Comparison of ENCODE assay signal across 8 cellular contexts in genomic region chr9:19408693-19409405, GRCh38. TPM values are rescaled to one million over a fixed set of nuclear protein-coding genes. Genes with fewer than 3 reads are reported as not detected.
DNase-seq lines count a peak whose midpoint lies in the region; ATAC-seq and TF ChIP-seq lines count a peak whose summit lies in the region.

Gene ACER2, plus strand, starts transcription at chr9:19409009. Its CDS starts 76 bp downstream, at chr9:19409085.

- ATAC-seq in thoracic aorta (ENCODE audit: insufficient number of reproducible peaks, low FRiP score, low read depth), result peak; percentile 92

- H3F3A ChIP-seq in SK-N-SH (replicated peaks; ENCODE audit: insufficient read depth), result no peaks in the 10 kb centered on the region

- no peaks in the 10 kb centered on the region for H3K9me3 ChIP-seq in SK-N-SH
- H3K9me3 ChIP-seq in thoracic aorta, result no peaks in the 10 kb centered on the region

- DNase-seq in HFFc6 (peak; percentile 78), MV-4-11 (lab: John Stamatoyannopoulos, UW) (peak; percentile 77), SK-N-SH (peak; percentile 99), head of caudate nucleus (peak; percentile 82 to 98 (median 94)), osteocyte (ENCODE audit: extremely low spot score, unreplicated experiment) (peak; percentile 96), thoracic aorta (ENCODE audit: low spot score) (peak; percentile 78)

- intact Hi-C loops in head of caudate nucleus (cut with DNase I), result no loop called here

- H3K27me3 Mint-ChIP-seq in HFFc6 (ENCODE audit: insufficient read depth) (peaks cover 4% of the 10 kb centered on the region), osteocyte (ENCODE audit: unreplicated experiment) (peaks cover 4% of the 10 kb centered on the region)
- H3K27me3 Mint-ChIP-seq in activated naive CD8-positive, alpha-beta T cell, result no peaks in the 10 kb centered on the region

- TF ChIP-seq EP300 in SK-N-SH (IDR thresholded peaks at IDR 0.05; ENCODE audit: borderline replicate concordance in 1 of 2, low read depth in 1 of 2, low read length in 1 of 2), result 0 out of 4 replicates have a peak, but pooled peaks of 1 of the 2 experiments have one; percentile 7

- peak within 1 kb of the TSS; percentile 78 for H3K27ac Mint-ChIP-seq in HFFc6
- peak within 1 kb of the TSS; percentile 22 for H3K27ac Mint-ChIP-seq in activated naive CD8-positive, alpha-beta T cell
- H3K27ac Mint-ChIP-seq in osteocyte (ENCODE audit: unreplicated experiment), result peak within 1 kb of the TSS; percentile 52

- peak within 1 kb of the TSS; percentile 98 for H2AFZ ChIP-seq in SK-N-SH (ENCODE audit: low read depth)

- peak; percentile 56 for TF ChIP-seq POLR2A in GM10847 (IDR thresholded peaks at IDR 0.05; ENCODE audit: extremely low read depth, insufficient read length)

- H3K4me1 Mint-ChIP-seq in HFFc6 (ENCODE audit: low read depth) (peaks cover 27% of the 10 kb centered on the region), osteocyte (ENCODE audit: unreplicated experiment) (peaks cover 13% of the 10 kb centered on the region)
- peaks cover 13% of the 10 kb centered on the region for H3K4me1 Mint-ChIP-seq in activated naive CD8-positive, alpha-beta T cell (ENCODE audit: low read depth)

- TF ChIP-seq CTCF in HFFc6 (IDR thresholded peaks at IDR 0.05) (peak; percentile 30; the same call in 1 of the 2 replicates), SK-N-SH (IDR thresholded peaks at IDR 0.05) (no peak), osteocyte (IDR thresholded peaks at IDR 0.05) (peak; percentile 41), thoracic aorta (IDR thresholded peaks at IDR 0.05) (no peak)

- TF ChIP-seq RAD21 in SK-N-SH (IDR thresholded peaks at IDR 0.05; ENCODE audit: low read length), result no peak

- H4K20me1 ChIP-seq in SK-N-SH (ENCODE audit: insufficient read depth), result no peaks in the 10 kb centered on the region

- H3K9ac ChIP-seq in SK-N-SH, result peak within 1 kb of the TSS; percentile 58

- H3K9me3 Mint-ChIP-seq in HFFc6 (peaks cover 3% of the 10 kb centered on the region; the same call in 1 of the 2 replicates), osteocyte (ENCODE audit: unreplicated experiment) (peaks cover 4% of the 10 kb centered on the region)
- H3K9me3 Mint-ChIP-seq in activated naive CD8-positive, alpha-beta T cell (ENCODE audit: low read depth), result no peaks in the 10 kb centered on the region

- peak within 1 kb of the TSS; percentile 86 for H3K4me2 ChIP-seq in SK-N-SH

- H3K27ac ChIP-seq in SK-N-SH (ENCODE audit: low read depth in 2 of 2, low read length in 1 of 2) (peak within 1 kb of the TSS; percentile 49 to 74; a peak in 3 of 4 replicates), thoracic aorta (peak within 1 kb of the TSS; percentile 79 to 80)

- H3K4me3 Mint-ChIP-seq in HFFc6 (peak within 1 kb of the TSS; percentile 98), osteocyte (ENCODE audit: unreplicated experiment) (peak within 1 kb of the TSS; percentile 90)
- H3K4me3 Mint-ChIP-seq in activated naive CD8-positive, alpha-beta T cell, result peak within 1 kb of the TSS; percentile 94

- POLR2A ChIA-PET in SK-N-SH (lab: Yijun Ruan, JAX), result interaction anchor here (0.7 to 1.3 kb wide), 3 partner anchors 16 to 29 kb away, joined by 3 to 10 read pairs (median 4); partner anchors contain the start of gene RPS6

- no peaks in the 10 kb centered on the region for H3K27me3 ChIP-seq in SK-N-SH (ENCODE audit: insufficient read depth)
- H3K27me3 ChIP-seq in thoracic aorta (replicated peaks; ENCODE audit: insufficient read depth), result no peaks in the 10 kb centered on the region

- WGBS in SK-N-SH (ENCODE audit: low lambda C conversion rate), result 1% methylated on average over 17 of the region's 61 CpGs

- CTCF ChIA-PET in SK-N-SH (lab: Yijun Ruan, JAX), result interaction anchor here (1.1 to 1.4 kb wide), 2 partner anchors 48 to 235 kb away, joined by 3 to 4 read pairs; no protein-coding TSS in a partner anchor

- H3K36me3 ChIP-seq in SK-N-SH (replicated peaks in 1 of 2; ENCODE audit: control insufficient read depth in 1 of 2, insufficient read depth in 2 of 2, low read length in 1 of 2), result no peaks in the 10 kb centered on the region
- H3K36me3 ChIP-seq in thoracic aorta, result no peaks in the 10 kb centered on the region

- H3K36me3 Mint-ChIP-seq in HFFc6 (ENCODE audit: low read depth) (peaks cover 3% of the 10 kb centered on the region; the same call in 1 of the 2 replicates), osteocyte (ENCODE audit: unreplicated experiment) (no peaks in the 10 kb centered on the region)
- peaks cover 2% of the 10 kb centered on the region for H3K36me3 Mint-ChIP-seq in activated naive CD8-positive, alpha-beta T cell

- H3K4me1 ChIP-seq in SK-N-SH (ENCODE audit: control insufficient read depth in 1 of 2, insufficient read depth in 2 of 2, low read depth in 1 of 2, low read length in 1 of 2), result peaks cover 0 to 11% of the 10 kb centered on the region in 2 experiments; a peak in 1 of 4 replicates
- H3K4me1 ChIP-seq in thoracic aorta (ENCODE audit: control insufficient read depth in 1 of 2, low read depth in 2 of 2), result peaks cover 8 to 20% of the 10 kb centered on the region in 2 donors

- peak within 1 kb of the TSS; percentile 65 to 77 for H3K4me3 ChIP-seq in SK-N-SH (ENCODE audit: low read depth in 2 of 2, low read length in 1 of 2)
- peak within 1 kb of the TSS; percentile 86 for H3K4me3 ChIP-seq in thoracic aorta

- no peaks in the 10 kb centered on the region for H3K9me2 ChIP-seq in SK-N-SH

- no peaks in the 10 kb centered on the region for H3K79me2 ChIP-seq in SK-N-SH (ENCODE audit: insufficient read depth)

TF ChIP-seq in SK-N-SH, 30 proteins besides CTCF, POLR2A, EP300 and RAD21:
- TF ChIP-seq SMC3 (IDR thresholded peaks at IDR 0.05; ENCODE audit: low read depth, low read length), result no peak
- TF ChIP-seq USF1 (IDR thresholded peaks at IDR 0.05; ENCODE audit: borderline replicate concordance, low read depth), result no peak
- TF ChIP-seq MXI1 (IDR thresholded peaks at IDR 0.05; ENCODE audit: low read depth, low read length), result peak; percentile 75
- peak; percentile 42; the same call in 1 of the 2 replicates for TF ChIP-seq GABPA (IDR thresholded peaks at IDR 0.05; ENCODE audit: low read depth)
- TF ChIP-seq POLR2AphosphoS5 (IDR thresholded peaks at IDR 0.05; ENCODE audit: low read depth, low read length), result peak; percentile 85
- TF ChIP-seq RCOR1 (IDR thresholded peaks at IDR 0.05; ENCODE audit: low read length), result peak; percentile 11; the same call in 1 of the 2 replicates
- TF ChIP-seq RFX5 (IDR thresholded peaks at IDR 0.05; ENCODE audit: low read length), result 0 out of 2 replicates have a peak, but pooled peaks have one; percentile 5
- TF ChIP-seq TAF1 (IDR thresholded peaks at IDR 0.05; ENCODE audit: borderline replicate concordance, low read depth, low read length), result peak; percentile 76
- peak; percentile 57 for TF ChIP-seq CHD2 (IDR thresholded peaks at IDR 0.05; ENCODE audit: low read length, partially characterized antibody)
- TF ChIP-seq MAX (IDR thresholded peaks at IDR 0.05; ENCODE audit: low read depth), result peak; percentile 72; the same call in 1 of the 2 replicates
- TF ChIP-seq TCF12 (IDR thresholded peaks at IDR 0.05), result 0 out of 2 replicates have a peak, but pooled peaks have one; percentile 15
- 0 out of 2 replicates have a peak, but pooled peaks have one; percentile 25 for TF ChIP-seq NRF1 (IDR thresholded peaks at IDR 0.05; ENCODE audit: low read depth, low read length)
- peak; percentile 29; the same call in 1 of the 2 replicates for TF ChIP-seq SIN3A (IDR thresholded peaks at IDR 0.05; ENCODE audit: borderline replicate concordance, low read depth, low read length)
- TF ChIP-seq, protein P1, sequence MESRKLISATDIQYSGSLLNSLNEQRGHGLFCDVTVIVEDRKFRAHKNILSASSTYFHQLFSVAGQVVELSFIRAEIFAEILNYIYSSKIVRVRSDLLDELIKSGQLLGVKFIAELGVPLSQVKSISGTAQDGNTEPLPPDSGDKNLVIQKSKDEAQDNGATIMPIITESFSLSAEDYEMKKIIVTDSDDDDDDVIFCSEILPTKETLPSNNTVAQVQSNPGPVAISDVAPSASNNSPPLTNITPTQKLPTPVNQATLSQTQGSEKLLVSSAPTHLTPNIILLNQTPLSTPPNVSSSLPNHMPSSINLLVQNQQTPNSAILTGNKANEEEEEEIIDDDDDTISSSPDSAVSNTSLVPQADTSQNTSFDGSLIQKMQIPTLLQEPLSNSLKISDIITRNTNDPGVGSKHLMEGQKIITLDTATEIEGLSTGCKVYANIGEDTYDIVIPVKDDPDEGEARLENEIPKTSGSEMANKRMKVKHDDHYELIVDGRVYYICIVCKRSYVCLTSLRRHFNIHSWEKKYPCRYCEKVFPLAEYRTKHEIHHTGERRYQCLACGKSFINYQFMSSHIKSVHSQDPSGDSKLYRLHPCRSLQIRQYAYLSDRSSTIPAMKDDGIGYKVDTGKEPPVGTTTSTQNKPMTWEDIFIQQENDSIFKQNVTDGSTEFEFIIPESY (IDR thresholded peaks at IDR 0.05; ENCODE audit: borderline replicate concordance, low read depth), result no peak

RNA-seq across cellular contexts. Expression of gene ACER2, which starts in this region (rescaled TPM):
- 1 to 10 TPM; 1.2 to 1.9 (median 1.6) TPM for total RNA-seq in HFFc6 (2021; fragmentation: NEBNext Ultra II Directional; extraction: Animal tissue kit (Norgen Biotek cat#: 25700))
- 1.3 and 2.2 TPM in 2 replicates for polyA plus RNA-seq in SK-N-SH (2012; rRNA removed)
- 1.2 and 1.5 TPM in 2 replicates for polyA plus RNA-seq in SK-N-SH (2012; cell fraction: cytosol; rRNA removed)
- 1.9 and 3.0 TPM in 2 replicates for polyA plus RNA-seq in SK-N-SH (2012; cell fraction: nucleus; rRNA removed)
- total RNA-seq in osteocyte (0.52 and 0.70 TPM in 2 replicates), thoracic aorta (1 to 10 TPM; 6.8 to 7.3 TPM)

Comparison
In these comparisons a context has a peak if more than half of its experiments do, and no peak if none do; other contexts are left out.
1. Peak in every context shown above with its lines: DNase-seq, ATAC-seq, H3K4me3 ChIP-seq and H3K27ac ChIP-seq.
2. Peak in DNase-seq in osteocyte; RNA of the gene not detected or under 1 TPM.
3. H3K27ac Mint-ChIP-seq: peak in every context shown above with its lines; median percentile 78 in HFFc6; 52 in osteocyte; 22 in activated naive CD8-positive, alpha-beta T cell.
4. CTCF ChIP-seq: peak in HFFc6 (single experiment) and osteocyte (single experiment); none in SK-N-SH (single experiment) and thoracic aorta (single experiment).